Comparison of ENCODE assay signal across 14 cellular contexts in the genomic region with DNA sequence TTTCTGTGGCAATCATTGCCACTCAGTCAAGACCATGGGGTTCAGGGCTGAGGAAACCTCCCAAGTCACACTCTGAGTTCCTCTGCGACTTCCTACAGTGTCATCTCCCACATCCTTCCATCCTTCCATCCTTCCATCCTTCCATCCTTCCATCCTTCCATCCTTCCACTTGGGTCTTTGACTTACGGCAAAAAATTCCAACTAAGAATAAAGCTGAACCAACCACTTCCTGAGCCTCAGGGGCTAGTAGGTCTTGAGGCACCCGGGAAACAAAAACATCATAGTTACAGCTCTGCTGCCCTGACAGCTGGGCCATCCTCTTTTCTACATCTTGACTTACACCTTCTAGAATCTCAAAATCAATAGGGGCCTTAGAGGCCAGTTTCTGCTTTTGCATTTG. TPM values are rescaled to one million over a fixed set of nuclear protein-coding genes. Genes with fewer than 3 reads are reported as not detected.
DNase-seq lines count a peak whose midpoint lies in the region; ATAC-seq and TF ChIP-seq lines count a peak whose summit lies in the region.
"Had no signal": no experiment of that assay in that cellular context is flagged by ENCODE, and none has a peak within 500 bp of the region (broad histone marks: within the 10 kb centered on the region; RNA-seq: fewer than 3 reads in every experiment).

No MANE protein-coding gene starts in this region.

- H3K4me2 ChIP-seq in PC-9 (peak overlapping the region; percentile 73), osteoblast (ENCODE audit: insufficient read depth, low read length) (no peak overlapping the region)

- H3F3A ChIP-seq in PC-9 (ENCODE audit: insufficient read depth, low read depth): peaks cover 79% of the 10 kb centered on the region

- no peaks in the 10 kb centered on the region for H3K27me3 ChIP-seq in AG04450 (ENCODE audit: control insufficient read depth, insufficient read depth, low read length)
- H3K27me3 ChIP-seq in PC-9 (ENCODE audit: insufficient read depth, low read depth): no peaks in the 10 kb centered on the region
- H3K27me3 ChIP-seq in duodenal mucosa (ENCODE audit: control insufficient read depth in 1 of 2, insufficient read depth in 2 of 2, low read length in 2 of 2): no peaks in the 10 kb centered on the region
- no peaks in the 10 kb centered on the region for H3K27me3 ChIP-seq in osteoblast (ENCODE audit: insufficient read depth, low read length)
- H3K27me3 ChIP-seq: heart right ventricle had no signal

- peaks cover 70% of the 10 kb centered on the region for H3K36me3 ChIP-seq in PC-9 (ENCODE audit: low read depth)
- H3K36me3 ChIP-seq in duodenal mucosa (ENCODE audit: control insufficient read depth in 1 of 2, insufficient read depth in 2 of 2, low read length in 2 of 2): peaks cover 20 to 55% of the 10 kb centered on the region in 2 donors
- H3K36me3 ChIP-seq in osteoblast (ENCODE audit: insufficient read depth, low read length): no peaks in the 10 kb centered on the region
- H3K36me3 ChIP-seq: heart right ventricle had no signal

- DNase-seq in AG04450 (ENCODE audit: low read depth, low spot score) (no peak), PC-9 (no peak), osteoblast (ENCODE audit: insufficient read length, low spot score, missing footprints) (no peak), 8988T (no peak)
- DNase-seq in activated CD4-positive, CD25-positive, alpha-beta regulatory T cell (lab: John Stamatoyannopoulos, UW): no peak
- DNase-seq: activated CD4-positive, alpha-beta T cell treated with anti-CD3 and anti-CD28 coated beads, Interleukin-2, amount 50 U/mL, for 4 hours; DMS79; heart right ventricle; left ventricle myocardium superior; stimulated activated CD4-positive, alpha-beta T cell treated with anti-CD3 and anti-CD28 coated beads, Interleukin-15, amount 100 ng/mL, for 24 hours had no signal

- TF ChIP-seq CTCF in AG04450 (IDR thresholded peaks at IDR 0.05; ENCODE audit: low read depth, low read length) (no peak), PC-9 (conservative IDR thresholded peaks at IDR 0.05) (no peak), osteoblast (IDR thresholded peaks at IDR 0.05; ENCODE audit: extremely low read depth, low read depth, low read length) (no peak)

- POLR2A ChIA-PET in AG04450 (lab: Yijun Ruan, JAX) (no interaction called here), PC-9 (lab: Charles Lee; ENCODE audit: unreplicated experiment) (interaction anchor here (0.6 to 0.7 kb wide), 3 partner anchors 11 to 467 kb away, joined by 4 to 26 read pairs (median 4); no protein-coding TSS in a partner anchor)

- H3K79me2 ChIP-seq in PC-9 (ENCODE audit: low read depth) (peaks cover 58% of the 10 kb centered on the region), osteoblast (ENCODE audit: insufficient read depth, low read length) (no peaks in the 10 kb centered on the region)

- H3K4me1 ChIP-seq in PC-9 (replicated peaks; ENCODE audit: insufficient read depth) (peaks cover 79% of the 10 kb centered on the region), duodenal mucosa (ENCODE audit: control insufficient read depth in 1 of 2, insufficient read depth in 2 of 2, low read length in 2 of 2) (peaks cover 54 to 64% of the 10 kb centered on the region in 2 donors), osteoblast (ENCODE audit: insufficient read depth, low read length) (peaks cover 43% of the 10 kb centered on the region)

- H3K9me3 ChIP-seq in AG04450 (ENCODE audit: control insufficient read depth, insufficient read depth, low read length) (no peaks in the 10 kb centered on the region), PC-9 (ENCODE audit: insufficient read depth, low read depth) (no peaks in the 10 kb centered on the region), duodenal mucosa (ENCODE audit: control insufficient read depth in 1 of 2, low read length in 2 of 2) (no peaks in the 10 kb centered on the region), osteoblast (ENCODE audit: low read depth, low read length) (no peaks in the 10 kb centered on the region)
- H3K9me3 ChIP-seq: heart right ventricle had no signal

- BruUV-seq in PC-9 (replicated peaks; lab: Mats Ljungman, UMichigan): no TSS peak

- H3K9me2 ChIP-seq in PC-9 (ENCODE audit: insufficient read depth): no peaks in the 10 kb centered on the region

- no peaks in the 10 kb centered on the region for H4K20me1 ChIP-seq in PC-9 (ENCODE audit: insufficient read depth)
- H4K20me1 ChIP-seq in osteoblast (ENCODE audit: insufficient read depth, low read length): no peaks in the 10 kb centered on the region

- CTCF ChIA-PET in AG04450 (lab: Charles Lee) (interaction anchor here (0.6 to 2.6 kb wide), 3 partner anchors 66 to 238 kb away, joined by 3 to 9 read pairs (median 3); no protein-coding TSS in a partner anchor), PC-9 (lab: Charles Lee) (interaction anchor here (0.5 to 1.2 kb wide), 5 partner anchors 17 to 285 kb away, joined by 3 to 16 read pairs (median 3); no protein-coding TSS in a partner anchor)

- H3K4me3 ChIP-seq in AG04450 (ENCODE audit: low read depth, low read length) (no peak overlapping the region), PC-9 (peak overlapping the region; percentile 16; the same call in 1 of the 2 replicates), duodenal mucosa (ENCODE audit: low read depth in 1 of 2, low read length in 2 of 2) (no peak overlapping the region), osteoblast (ENCODE audit: insufficient read depth, low read length) (no peak overlapping the region)
- H3K4me3 ChIP-seq: heart right ventricle had no signal

- no peak for ATAC-seq in GM18498 (IDR thresholded peaks at IDR 0.05; ENCODE audit: unreplicated experiment)
- ATAC-seq in GM19328 (IDR thresholded peaks at IDR 0.05; ENCODE audit: unreplicated experiment): no peak
- ATAC-seq: heart right ventricle, left ventricle myocardium superior had no signal

- intact Hi-C loops in PC-9 (cut with micrococcal nuclease; ENCODE audit: unreplicated experiment): loop anchor here (5.0 kb wide), 1 partner anchor 739 kb away; no protein-coding TSS in a partner anchor

- peak overlapping the region in 1 of 2 donors; percentile 3 for H3K9ac ChIP-seq in duodenal mucosa (ENCODE audit: low read depth in 1 of 2, low read length in 2 of 2)

- H3K27ac ChIP-seq in AG04450 (ENCODE audit: low read depth, low read length) (peak overlapping the region; percentile 90), PC-9 (peak overlapping the region; percentile 95), duodenal mucosa (ENCODE audit: low read depth, low read length) (peak overlapping the region; percentile 33), osteoblast (ENCODE audit: low read depth, low read length) (peak overlapping the region; percentile 80)
- H3K27ac ChIP-seq: heart right ventricle had no signal

- H2AFZ ChIP-seq in PC-9 (no peak overlapping the region), osteoblast (ENCODE audit: low read length) (peak overlapping the region; percentile 37)

RNA-seq across cellular contexts. Expression of a gene that starts 32.1 kb away (rescaled TPM):
- polyA plus RNA-seq in AG04450 (2011; rRNA removed): 0.05 and 0.07 TPM in 2 replicates
- polyA minus RNA-seq in AG04450 (2011; rRNA and poly(A)+ RNA removed): 0.74 TPM in 1 of 2 replicates, not detected in the other
- total RNA-seq in PC-9 (2021) (85.7 and 118 TPM in 2 replicates), osteoblast (not detected in 2 replicates)
- total RNA-seq: T-helper 1 cell treated with Interleukin-12 subunit alpha and Interleukin-12 subunit beta and Interleukin-4 antibody, amounts not matched to agents 30 ng/mL and 1 ng/mL, for 36 hours had no signal

Comparison
In these comparisons a context has a peak if more than half of its experiments do, and no peak if none do; other contexts are left out.
1. H3K27ac ChIP-seq: peak in every context shown above with its lines; median percentile 95 in PC-9; 90 in AG04450; 80 in osteoblast; 33 in duodenal mucosa.
2. RNA of a gene that starts 32.1 kb away (total RNA-seq): 85.7 to 118 TPM in PC-9; not detected in osteoblast; every median in the first group is over 10 times any median in the second.